ENCODE assay signal across 24 cellular contexts in the genomic region with DNA sequence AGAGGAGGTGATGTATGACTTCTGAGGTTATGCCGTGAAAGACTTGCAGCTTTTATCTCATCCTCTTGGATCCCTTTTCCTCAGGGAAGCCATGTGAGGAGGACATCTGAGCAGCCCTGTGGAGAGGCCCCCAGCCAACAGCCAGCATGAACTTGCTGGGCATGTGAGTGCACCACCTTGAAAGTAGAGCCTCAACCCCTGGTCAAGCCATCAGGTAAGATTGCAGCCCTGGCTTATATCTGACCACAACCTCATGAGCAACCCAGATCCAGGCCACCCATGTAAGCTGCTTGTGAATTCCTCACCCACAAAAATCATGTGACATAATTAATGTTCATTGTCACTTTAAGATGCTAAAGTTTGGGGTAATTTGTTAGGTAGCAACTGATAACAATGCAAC.
"Had no signal": no experiment of that assay in that cellular context is flagged by ENCODE, and none has a peak within 500 bp of the region (broad histone marks: within the 10 kb centered on the region; RNA-seq: fewer than 3 reads in every experiment).

No MANE protein-coding gene starts in this region.

- H3K27ac ChIP-seq: hepatocyte, ovary, skin epidermis, stomach, testis, tibial artery, vagina had no signal

- H2AFZ ChIP-seq: hepatocyte, neural progenitor cell had no signal

- H3K79me2 ChIP-seq: hepatocyte had no signal

- DNase-seq: heart right ventricle; islet precursor cell; mesendoderm; naive B cell; natural killer cell; nephron progenitor cell; ovary; retina; right cardiac atrium; stimulated activated CD4-positive, alpha-beta T cell treated with anti-CD3 and anti-CD28 coated beads, Interleukin-12 subunit alpha, Interleukin-12 subunit beta, amount 100 ng/mL, for 4 hours; stimulated activated CD4-positive, alpha-beta T cell treated with anti-CD3 and anti-CD28 coated beads, Interleukin-15, amount 100 ng/mL, for 24 hours; stimulated activated CD4-positive, alpha-beta T cell treated with anti-CD3 and anti-CD28 coated beads, Interleukin-2, amount 100 ng/mL, for 24 hours; stimulated activated CD4-positive, alpha-beta T cell treated with anti-CD3 and anti-CD28 coated beads, Interleukin-4, amount 100 ng/mL, for 1 hour; stimulated activated naive B cell treated with anti-CD40 and anti-IgM and Interleukin-4, amounts not matched to agents 10 μg/mL and 1 μg/mL and 100 μg/mL, for 72 hours; stimulated activated naive CD8-positive, alpha-beta T cell treated with anti-CD3 and anti-CD28 coated beads, Interleukin-15, Interleukin-2, amounts not matched to agents 100 U/mL and 50 U/mL, for 24 hours; stomach; testis; tibial artery had no signal

- H3K4me1 ChIP-seq: stomach, testis had no signal

- H3K27me3 ChIP-seq: heart right ventricle, hepatocyte, neural progenitor cell, ovary, stomach, testis, tibial artery, vagina had no signal

- H3K9ac ChIP-seq: neural progenitor cell had no signal

- H3K9me3 ChIP-seq: testis, vagina had no signal

- H3K4me3 ChIP-seq: heart right ventricle, hepatocyte, lung, neural progenitor cell, ovary, skin epidermis, stomach, testis, tibial artery, vagina had no signal

- H3K36me3 ChIP-seq: neural progenitor cell, ovary had no signal

- ATAC-seq: natural killer cell; right cardiac atrium; sciatic nerve; stimulated activated naive B cell treated with anti-CD40 and anti-IgM and Interleukin-4, amounts not matched to agents 10 μg/mL and 1 μg/mL and 100 μg/mL, for 72 hours; stimulated activated naive CD8-positive, alpha-beta T cell treated with anti-CD3 and anti-CD28 coated beads, Interleukin-15, Interleukin-2, amounts not matched to agents 100 U/mL and 50 U/mL, for 24 hours had no signal

- H3K4me2 ChIP-seq: hepatocyte had no signal
